Comparison of ENCODE assay signal across 31 cellular contexts in the genomic region with DNA sequence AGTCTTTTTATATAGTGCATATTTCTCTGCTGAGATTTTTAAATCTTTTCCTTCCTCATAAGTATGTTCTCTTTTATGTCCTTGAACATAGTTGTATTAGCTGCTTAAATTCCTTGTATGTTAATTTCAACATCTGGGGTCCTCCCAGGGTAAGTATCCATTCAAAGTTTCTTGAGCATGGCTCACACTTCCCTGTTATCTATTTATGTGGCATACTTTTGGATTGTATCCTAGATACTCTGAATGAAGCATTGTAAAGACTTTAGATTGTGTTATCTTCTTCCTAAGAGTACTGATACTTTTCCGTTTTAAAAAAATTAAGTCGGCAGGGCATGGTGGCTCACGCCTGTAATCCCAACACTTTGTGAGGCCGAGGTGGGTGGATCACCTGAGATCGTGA.
"Had no signal": no experiment of that assay in that cellular context is flagged by ENCODE, and none has a peak within 500 bp of the region (broad histone marks: within the 10 kb centered on the region; RNA-seq: fewer than 3 reads in every experiment).

No MANE protein-coding gene starts in this region.

- H3K36me3 ChIP-seq: brain microvascular endothelial cell, heart right ventricle, WERI-Rb-1 had no signal

- DNase-seq: activated B cell treated with CpG ODN at 0.5 μM for 24 hours; activated CD4-positive, alpha-beta T cell treated with anti-CD3 and anti-CD28 coated beads for 48 hours; activated CD4-positive, alpha-beta T cell treated with anti-CD3 and anti-CD28 coated beads, Interleukin-2, amount 50 U/mL, for 1 hour; activated CD4-positive, alpha-beta T cell treated with anti-CD3 and anti-CD28 coated beads, Interleukin-2, amount 50 U/mL, for 48 hours; activated CD8-positive, alpha-beta memory T cell treated with anti-CD3 and anti-CD28 coated beads for 24 hours; activated CD8-positive, alpha-beta T cell treated with anti-CD3 and anti-CD28 coated beads for 36 hours; activated gamma-delta T cell; activated naive CD4-positive, alpha-beta T cell; activated naive CD4-positive, alpha-beta T cell treated with anti-CD3 and anti-CD28 coated beads, Interleukin-2, amount 10 ng/mL, durations not matched to agents 7 days and 5 days; activated naive CD8-positive, alpha-beta T cell treated with anti-CD3 and anti-CD28 coated beads, Interleukin-2, amount 10 ng/mL, durations not matched to agents 7 days and 5 days; activated T-cell treated with anti-CD3 and anti-CD28 coated beads, Interleukin-2, amount 50 U/mL, for 48 hours; amniotic stem cell; anterior cingulate cortex; brain microvascular endothelial cell; dorsolateral prefrontal cortex; effector memory CD4-positive, alpha-beta T cell; endodermal cell; foreskin melanocyte; heart right ventricle; T-cell; T1000; WERI-Rb-1 had no signal

- H3K27ac ChIP-seq: brain microvascular endothelial cell, coronary artery, dorsolateral prefrontal cortex, gastroesophageal sphincter, heart right ventricle, WERI-Rb-1 had no signal

- H3K27me3 ChIP-seq: brain microvascular endothelial cell, dorsolateral prefrontal cortex, gastroesophageal sphincter, heart right ventricle had no signal

- H3K9me3 Mint-ChIP-seq: activated B cell treated with CpG ODN at 0.5 μM for 24 hours; activated CD8-positive, alpha-beta T cell treated with anti-CD3 and anti-CD28 coated beads for 36 hours; activated naive CD4-positive, alpha-beta T cell treated with anti-CD3 and anti-CD28 coated beads, Interleukin-2, amount 10 ng/mL, durations not matched to agents 7 days and 5 days; activated naive CD4-positive, alpha-beta T cell treated with anti-CD3 and anti-CD28 coated beads, Interleukin-2, amount 50 U/mL, for 72 hours; activated naive CD8-positive, alpha-beta T cell treated with anti-CD3 and anti-CD28 coated beads, Interleukin-2, amount 10 ng/mL, durations not matched to agents 7 days and 5 days; central memory CD8-positive, alpha-beta T cell; dendritic cell treated with granulocyte-macrophage colony-stimulating factor and Interleukin-4, amounts not matched to agents 40 ng/mL and 50 ng/mL, for 4 days; endodermal cell; T-cell; T-helper 1 cell treated with Interleukin-12 subunit alpha and Interleukin-12 subunit beta and Interleukin-4 antibody, amounts not matched to agents 30 μg/mL and 1 μg/mL, for 36 hours; T-helper 2 cell treated with Interferon-gamma antibody and Interleukin-4, amounts not matched to agents 5 μg/mL and 100 μg/mL, for 36 hours had no signal

- H3K36me3 Mint-ChIP-seq: activated naive CD4-positive, alpha-beta T cell treated with anti-CD3 and anti-CD28 coated beads, Interleukin-2, amount 10 ng/mL, durations not matched to agents 7 days and 5 days had no signal

- H3K9me3 ChIP-seq: gastroesophageal sphincter, heart right ventricle had no signal

- H3K4me1 Mint-ChIP-seq: activated B cell treated with CpG ODN at 0.5 μM for 24 hours; activated naive CD4-positive, alpha-beta T cell treated with anti-CD3 and anti-CD28 coated beads, Interleukin-2, amount 10 ng/mL, durations not matched to agents 7 days and 5 days; activated naive CD8-positive, alpha-beta T cell treated with anti-CD3 and anti-CD28 coated beads, Interleukin-2, amount 10 ng/mL, durations not matched to agents 7 days and 5 days; central memory CD8-positive, alpha-beta T cell had no signal

- H3K27ac Mint-ChIP-seq: activated B cell treated with CpG ODN at 0.5 μM for 24 hours; activated CD8-positive, alpha-beta T cell treated with anti-CD3 and anti-CD28 coated beads for 36 hours; activated naive CD4-positive, alpha-beta T cell treated with anti-CD3 and anti-CD28 coated beads, Interleukin-2, amount 10 ng/mL, durations not matched to agents 7 days and 5 days; activated naive CD8-positive, alpha-beta T cell treated with anti-CD3 and anti-CD28 coated beads, Interleukin-2, amount 10 ng/mL, durations not matched to agents 7 days and 5 days; endodermal cell; T-cell; T-helper 1 cell treated with Interleukin-12 subunit alpha and Interleukin-12 subunit beta and Interleukin-4 antibody, amounts not matched to agents 30 μg/mL and 1 μg/mL, for 36 hours; T-helper 2 cell treated with Interferon-gamma antibody and Interleukin-4, amounts not matched to agents 5 μg/mL and 100 μg/mL, for 36 hours had no signal

- H3K4me3 ChIP-seq: coronary artery, dorsolateral prefrontal cortex, gastroesophageal sphincter, heart right ventricle had no signal

- H3K27me3 Mint-ChIP-seq: activated B cell treated with CpG ODN at 0.5 μM for 24 hours; activated CD8-positive, alpha-beta T cell treated with anti-CD3 and anti-CD28 coated beads for 36 hours; activated naive CD4-positive, alpha-beta T cell treated with anti-CD3 and anti-CD28 coated beads, Interleukin-2, amount 10 ng/mL, durations not matched to agents 7 days and 5 days; activated naive CD8-positive, alpha-beta T cell treated with anti-CD3 and anti-CD28 coated beads, Interleukin-2, amount 10 ng/mL, durations not matched to agents 7 days and 5 days; central memory CD8-positive, alpha-beta T cell; dendritic cell treated with granulocyte-macrophage colony-stimulating factor and Interleukin-4, amounts not matched to agents 40 ng/mL and 50 ng/mL, for 4 days; T-cell had no signal

- H3K4me3 Mint-ChIP-seq: activated B cell treated with CpG ODN at 0.5 μM for 24 hours; activated CD8-positive, alpha-beta T cell treated with anti-CD3 and anti-CD28 coated beads for 36 hours; activated naive CD4-positive, alpha-beta T cell treated with anti-CD3 and anti-CD28 coated beads, Interleukin-2, amount 10 ng/mL, durations not matched to agents 7 days and 5 days; activated naive CD8-positive, alpha-beta T cell treated with anti-CD3 and anti-CD28 coated beads, Interleukin-2, amount 10 ng/mL, durations not matched to agents 7 days and 5 days; central memory CD8-positive, alpha-beta T cell; dendritic cell treated with granulocyte-macrophage colony-stimulating factor and Interleukin-4, amounts not matched to agents 40 ng/mL and 50 ng/mL, for 4 days; endodermal cell; T-cell; T-helper 1 cell treated with Interleukin-12 subunit alpha and Interleukin-12 subunit beta and Interleukin-4 antibody, amounts not matched to agents 30 μg/mL and 1 μg/mL, for 36 hours; T-helper 2 cell treated with Interferon-gamma antibody and Interleukin-4, amounts not matched to agents 5 μg/mL and 100 μg/mL, for 36 hours had no signal

- ATAC-seq: activated CD4-positive, CD25-positive, alpha-beta regulatory T cell treated with anti-CD3 and anti-CD28 coated beads, Interleukin-2, amount 50 U/mL, for 24 hours; activated CD8-positive, alpha-beta T cell treated with anti-CD3 and anti-CD28 coated beads for 36 hours; activated naive CD4-positive, alpha-beta T cell treated with anti-CD3 and anti-CD28 coated beads, Interleukin-2, amount 50 U/mL, for 72 hours; esophagus mucosa; gastroesophageal sphincter; heart right ventricle; T-cell had no signal
